In genomic region chr2:72084584-72084976, GRCh38 we compare ENCODE assay signal across 24 cellular contexts.
DNase-seq lines count a peak whose midpoint lies in the region; TF ChIP-seq lines count a peak whose summit lies in the region.
"Had no signal": no experiment of that assay in that cellular context is flagged by ENCODE, and none has a peak within 500 bp of the region (broad histone marks: within the 10 kb centered on the region; RNA-seq: fewer than 3 reads in every experiment).

No MANE protein-coding gene starts in this region.

- in situ Hi-C loops in brain microvascular endothelial cell (cut with HindIII; ENCODE audit: low pct_ligation_motif_present, low sequenced_read_pairs) = no loop called here

- H3K27me3 ChIP-seq in brain microvascular endothelial cell (replicated peaks) = no peaks in the 10 kb centered on the region
- H3K27me3 ChIP-seq: BLaER1 treated with 17β-estradiol and CSF1 and Interleukin-3, amounts not matched to agents 10 nM and 100 nM had no signal

- H3K4me3 Mint-ChIP-seq in activated naive CD4-positive, alpha-beta T cell treated with anti-CD3 and anti-CD28 coated beads, Interleukin-2, amount 10 ng/mL, durations not matched to agents 7 days and 5 days = no peak overlapping the region
- H3K4me3 Mint-ChIP-seq: CD4-positive, alpha-beta memory T cell had no signal

- CTCF ChIA-PET in activated naive CD4-positive, alpha-beta T cell treated with anti-CD3 and anti-CD28 coated beads, Interleukin-2, amount 10 ng/mL, durations not matched to agents 7 days and 5 days (lab: Charles Lee) = no interaction called here

- no peak overlapping the region for H3K27ac Mint-ChIP-seq in activated naive CD4-positive, alpha-beta T cell treated with anti-CD3 and anti-CD28 coated beads, Interleukin-2, amount 10 ng/mL, durations not matched to agents 7 days and 5 days
- H3K27ac Mint-ChIP-seq: CD4-positive, alpha-beta memory T cell had no signal

- no peaks in the 10 kb centered on the region for H3K4me1 Mint-ChIP-seq in activated naive CD4-positive, alpha-beta T cell treated with anti-CD3 and anti-CD28 coated beads, Interleukin-2, amount 10 ng/mL, durations not matched to agents 7 days and 5 days

- peaks cover 5% of the 10 kb centered on the region for H3K9me3 Mint-ChIP-seq in activated naive CD4-positive, alpha-beta T cell treated with anti-CD3 and anti-CD28 coated beads, Interleukin-2, amount 10 ng/mL, durations not matched to agents 7 days and 5 days

- H3K36me3 Mint-ChIP-seq in activated naive CD4-positive, alpha-beta T cell treated with anti-CD3 and anti-CD28 coated beads, Interleukin-2, amount 10 ng/mL, durations not matched to agents 7 days and 5 days = no peaks in the 10 kb centered on the region
- H3K36me3 Mint-ChIP-seq: CD4-positive, alpha-beta memory T cell had no signal

- TF ChIP-seq CTCF in AG10803 (conservative IDR thresholded peaks at IDR 0.05; ENCODE audit: low read length) (no peak), brain microvascular endothelial cell (IDR thresholded peaks at IDR 0.05; ENCODE audit: low read depth, low read length, missing control alignments) (no peak)

- H3K27me3 Mint-ChIP-seq in activated naive CD4-positive, alpha-beta T cell treated with anti-CD3 and anti-CD28 coated beads, Interleukin-2, amount 10 ng/mL, durations not matched to agents 7 days and 5 days = no peaks in the 10 kb centered on the region

- DNase-seq in AG10803 (ENCODE audit: low read depth) (peak; percentile 6), M059J (ENCODE audit: low read depth) (peak; percentile 21), brain microvascular endothelial cell (peak; percentile 25), iris pigment epithelial cell (ENCODE audit: low read depth) (peak; percentile 33), NCI-H748 (lab: John Stamatoyannopoulos, UW; ENCODE audit: unreplicated experiment) (no peak), GM19238 (ENCODE audit: insufficient read length, low spot score) (no peak), HCEC 1CT (no peak)
- DNase-seq in activated naive CD4-positive, alpha-beta T cell treated with anti-CD3 and anti-CD28 coated beads, Interleukin-2, amount 10 ng/mL, durations not matched to agents 7 days and 5 days = no peak
- DNase-seq: ACHN; Caco-2; CD4-positive, alpha-beta memory T cell; DMS 273 treated with DMSO at 0.1 percent for 48 hours; DMS79 treated with DMSO at 0.1 percent for 48 hours; GOT3; Kasumi-1; MM.1S; NCI-H1092; NCI-H1436 treated with DMSO at 0.1 percent for 48 hours; NCI-H2029; NCI-H345; NCI-H524; NCI-H82 had no signal

- H3K36me3 ChIP-seq in brain microvascular endothelial cell (replicated peaks) = no peaks in the 10 kb centered on the region
- H3K36me3 ChIP-seq: BLaER1 treated with 17β-estradiol and CSF1 and Interleukin-3, amounts not matched to agents 10 nM and 100 nM had no signal

- no peak overlapping the region for H3K27ac ChIP-seq in brain microvascular endothelial cell
- H3K27ac ChIP-seq: 22Rv1; BLaER1 treated with 17β-estradiol and CSF1 and Interleukin-3, amounts not matched to agents 10 nM and 100 nM had no signal

- no peak overlapping the region for H3K4me3 ChIP-seq in AG10803 (ENCODE audit: low read length)
- no peak overlapping the region for H3K4me3 ChIP-seq in brain microvascular endothelial cell (ENCODE audit: low read depth, low read length)
- H3K4me3 ChIP-seq: BLaER1 treated with 17β-estradiol and CSF1 and Interleukin-3, amounts not matched to agents 10 nM and 100 nM had no signal

Comparison
In these comparisons a context has a peak if more than half of its experiments do, and no peak if none do; other contexts are left out.
1. DNase-seq: peak in AG10803 (single experiment), M059J (single experiment), brain microvascular endothelial cell (single experiment) and iris pigment epithelial cell (single experiment); none in NCI-H748 (single experiment), activated naive CD4-positive, alpha-beta T cell treated with anti-CD3 and anti-CD28 coated beads, Interleukin-2, amount 10 ng/mL, durations not matched to agents 7 days and 5 days (single experiment), GM19238 (single experiment) and HCEC 1CT (single experiment).